Comparison of ENCODE assay signal across 20 cellular contexts in genomic region chr4:160373911-160374310, GRCh38.
DNase-seq lines count a peak whose midpoint lies in the region; ATAC-seq and TF ChIP-seq lines count a peak whose summit lies in the region.
"Had no signal": no experiment of that assay in that cellular context is flagged by ENCODE, and none has a peak within 500 bp of the region (broad histone marks: within the 10 kb centered on the region; RNA-seq: fewer than 3 reads in every experiment).

No MANE protein-coding gene starts in this region.

- intact Hi-C loops in HCT116 (cut with micrococcal nuclease) = no loop called here

- CTCF ChIA-PET in HCT116 (lab: Charles Lee) = no interaction called here

- no peaks in the 10 kb centered on the region for H4K20me1 ChIP-seq in HCT116 (ENCODE audit: insufficient read depth)

- RAD21 ChIA-PET in HCT116 (lab: Charles Lee; ENCODE audit: low non-redundant PET in 1 of 2, low total read pairs in 2 of 2, uncharacterized antibody in 2 of 2, unreplicated experiment in 2 of 2) = no interaction called here

- DNase-seq in HCT116 (ENCODE audit: low read depth, low spot score) = no peak
- DNase-seq in HT1080 (ENCODE audit: low read depth) = peak; percentile 58
- DNase-seq in RKO (ENCODE audit: low spot score) = peak; percentile 39
- no peak for DNase-seq in foreskin keratinocyte
- DNase-seq in SIG-M5 treated with dmso at 0.1 percent for 504 hours (lab: John Stamatoyannopoulos, UW; ENCODE audit: unreplicated experiment) = no peak
- DNase-seq in HuH-7.5 (ENCODE audit: low spot score) = no peak
- DNase-seq: ACHN; BE2C; C1 segment of cervical spinal cord; CD4-positive, CD25-positive, alpha-beta regulatory T cell; CD8-positive, alpha-beta memory T cell; COR-L47; DMS 273 treated with DMSO at 0.1 percent for 48 hours; DMS53; DND-41; EL; HCEC 1CT; HFFc6 had no signal

- no peak overlapping the region for H3K4me2 ChIP-seq in HCT116 (ENCODE audit: low read length)
- H3K4me2 ChIP-seq: GM23338 had no signal

- H3K27me3 ChIP-seq in HCT116 (ENCODE audit: insufficient read depth, low read length) = no peaks in the 10 kb centered on the region
- H3K27me3 ChIP-seq in foreskin keratinocyte = no peaks in the 10 kb centered on the region
- H3K27me3 ChIP-seq: BE2C had no signal

- TF ChIP-seq POLR2A in HCT116 (IDR thresholded peaks at IDR 0.05; ENCODE audit: borderline replicate concordance, extremely low read depth, insufficient read depth, insufficient read length) = no peak

- TF ChIP-seq CTCF in HCT116 (IDR thresholded peaks at IDR 0.05 in 2 of 3, conservative IDR thresholded peaks at IDR 0.05 in 1 of 3; ENCODE audit: borderline replicate concordance in 1 of 3, insufficient read depth in 1 of 3, low read depth in 2 of 3, low read length in 2 of 3) (no peak), foreskin keratinocyte (conservative IDR thresholded peaks at IDR 0.05) (no peak)

- no peak overlapping the region for H2AFZ ChIP-seq in HCT116 (ENCODE audit: low read depth, low read length, poor library complexity, severe bottlenecking)
- H2AFZ ChIP-seq: GM23338 had no signal

- no peak overlapping the region for H3K4me3 ChIP-seq in HCT116 (replicated peaks in 1 of 2; ENCODE audit: low read depth in 1 of 2, low read length in 2 of 2)
- H3K4me3 ChIP-seq: GM23338 had no signal

- no peaks in the 10 kb centered on the region for H3K79me2 ChIP-seq in HCT116 (ENCODE audit: insufficient read depth, low read length)

- no peak overlapping the region for H3K27ac ChIP-seq in HCT116 (ENCODE audit: low read depth, low read length)
- H3K27ac ChIP-seq in foreskin keratinocyte = no peak overlapping the region

- H3K9me2 ChIP-seq in HCT116 (ENCODE audit: insufficient read depth) = no peaks in the 10 kb centered on the region

- H3K9ac ChIP-seq in HCT116 (ENCODE audit: low read length) = no peak overlapping the region

- H3K9me3 ChIP-seq in HCT116 (ENCODE audit: control insufficient read depth in 1 of 2, insufficient read depth in 1 of 2, low read depth in 1 of 2, low read length in 2 of 2) = no peaks in the 10 kb centered on the region
- H3K9me3 ChIP-seq: BE2C had no signal

- no TSS peak for BruUV-seq in HCT116 (replicated peaks; lab: Mats Ljungman, UMichigan)

- POLR2A ChIA-PET in HCT116 (lab: Charles Lee) = no interaction called here

- H3K4me1 ChIP-seq in HCT116 (ENCODE audit: control insufficient read depth in 1 of 2, insufficient read depth in 2 of 2, low read length in 2 of 2) = 0 out of 4 replicates have a peak, but pooled peaks cover 0 to 6% of the 10 kb centered on the region in 2 experiments
- no peaks in the 10 kb centered on the region for H3K4me1 ChIP-seq in foreskin keratinocyte
- H3K4me1 ChIP-seq: BE2C had no signal

- ATAC-seq in HCT116 (no peak), foreskin keratinocyte (peak; percentile 71), HG02885 (IDR thresholded peaks at IDR 0.05; ENCODE audit: poor library complexity, unreplicated experiment) (no peak)
- ATAC-seq: GM23338 had no signal

- TF ChIP-seq RAD21 in HCT116 (IDR thresholded peaks at IDR 0.05; ENCODE audit: low read depth) = no peak

- no peaks in the 10 kb centered on the region for H3K36me3 ChIP-seq in HCT116 (ENCODE audit: control insufficient read depth in 1 of 2, insufficient read depth in 2 of 2, low read length in 2 of 2)
- H3K36me3 ChIP-seq: BE2C had no signal

TF ChIP-seq in HCT116, 20 proteins besides CTCF, POLR2A, EP300 and RAD21:
- no peak for TF ChIP-seq SP1 (IDR thresholded peaks at IDR 0.05; ENCODE audit: low read depth)
- TF ChIP-seq FOSL1 (IDR thresholded peaks at IDR 0.05; ENCODE audit: low read depth) = peak; percentile 23; the same call in 1 of the 2 replicates
- TF ChIP-seq ZBTB33 (IDR thresholded peaks at IDR 0.05; ENCODE audit: extremely low read depth, insufficient replicate concordance, low read length) = no peak

Comparison
In these comparisons a context has a peak if more than half of its experiments do, and no peak if none do; other contexts are left out.
1. DNase-seq: peak in HT1080 (single experiment) and RKO (single experiment); none in HCT116 (single experiment), foreskin keratinocyte (0 of 2), SIG-M5 treated with dmso at 0.1 percent for 504 hours (single experiment) and HuH-7.5 (single experiment).